8 cellular contexts compared by ENCODE assay signal in the genomic region with DNA sequence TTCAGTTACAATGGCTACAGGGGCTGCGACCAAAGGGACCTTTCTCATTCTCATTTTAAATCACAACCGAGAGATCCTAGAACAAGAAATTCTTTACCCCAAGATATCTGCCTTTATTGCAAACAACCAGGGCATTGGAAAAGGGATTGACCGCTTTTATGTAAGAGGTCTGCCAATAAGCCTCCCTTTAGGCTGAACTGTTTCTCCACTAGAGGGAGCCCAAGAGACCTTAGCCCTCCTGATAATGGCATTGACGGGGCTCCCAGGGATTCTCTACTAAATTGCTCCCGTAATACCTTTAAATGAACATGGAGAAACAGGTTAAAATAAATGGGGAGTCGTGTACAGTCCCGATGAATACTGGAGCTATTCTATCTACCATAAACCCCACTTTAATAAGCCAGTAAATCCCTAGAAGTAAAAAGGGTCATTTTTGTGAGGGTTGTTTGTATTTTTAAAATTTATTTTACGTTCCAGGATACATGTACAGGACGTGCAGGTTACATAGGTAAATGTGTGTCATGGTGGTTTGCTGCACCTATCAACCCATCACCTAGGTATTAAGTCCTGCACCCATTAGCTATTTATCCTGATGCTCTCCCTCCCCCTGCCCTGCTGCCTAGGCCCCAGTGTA. TPM values are rescaled to one million over a fixed set of nuclear protein-coding genes. Genes with fewer than 3 reads are reported as not detected.
DNase-seq lines count a peak whose midpoint lies in the region; ATAC-seq and TF ChIP-seq lines count a peak whose summit lies in the region.

No MANE protein-coding gene starts in this region.

- H3K27ac Mint-ChIP-seq in activated naive CD4-positive, alpha-beta T cell treated with anti-CD3 and anti-CD28 coated beads for 36 hours: no peak overlapping the region

- intact Hi-C loops in activated naive CD4-positive, alpha-beta T cell treated with anti-CD3 and anti-CD28 coated beads for 36 hours (cut with micrococcal nuclease): loop anchor here (1.0 to 10.0 kb wide), 4 partner anchors 241 to 450 kb away; no protein-coding TSS in a partner anchor
- intact Hi-C loops in sciatic nerve (cut with DNase I): no loop called here

- H3K4me1 Mint-ChIP-seq in activated naive CD4-positive, alpha-beta T cell treated with anti-CD3 and anti-CD28 coated beads for 36 hours (ENCODE audit: low read depth): no peaks in the 10 kb centered on the region

- peaks cover 4% of the 10 kb centered on the region for H3K27me3 ChIP-seq in cardiac muscle cell

- H3K4me3 ChIP-seq in cardiac muscle cell: no peak overlapping the region

- peaks cover 4% of the 10 kb centered on the region for H3K27me3 Mint-ChIP-seq in activated naive CD4-positive, alpha-beta T cell treated with anti-CD3 and anti-CD28 coated beads for 36 hours (ENCODE audit: low read depth)

- no peak overlapping the region for H3K27ac ChIP-seq in cardiac muscle cell

- peak; percentile 22 for DNase-seq in CMK (ENCODE audit: low read depth)
- peak; percentile 16 for DNase-seq in GM19238 (ENCODE audit: insufficient read length, low spot score)
- peak; percentile 49 for DNase-seq in HPDE6-E6E7 (ENCODE audit: extremely low spot score)
- DNase-seq in NCI-H82 (lab: John Stamatoyannopoulos, UW): peak; percentile 93
- peak; percentile 40 for DNase-seq in activated naive CD4-positive, alpha-beta T cell treated with anti-CD3 and anti-CD28 coated beads for 36 hours
- DNase-seq in cardiac muscle cell (ENCODE audit: low read depth in 1 of 2, low spot score in 1 of 2): peak; percentile 79 to 80
- DNase-seq in sciatic nerve (ENCODE audit: low spot score): no peak
- no peak for DNase-seq in kidney glomerular epithelial cell (lab: John Stamatoyannopoulos, UW)

- no peaks in the 10 kb centered on the region for H3K9me3 ChIP-seq in cardiac muscle cell (ENCODE audit: low read depth)

- no peaks in the 10 kb centered on the region for H3K4me1 ChIP-seq in cardiac muscle cell (ENCODE audit: low read depth)

- no peaks in the 10 kb centered on the region for H3K36me3 Mint-ChIP-seq in activated naive CD4-positive, alpha-beta T cell treated with anti-CD3 and anti-CD28 coated beads for 36 hours (ENCODE audit: low read depth)

- no peaks in the 10 kb centered on the region for H3K36me3 ChIP-seq in cardiac muscle cell

- TF ChIP-seq CTCF in cardiac muscle cell (IDR thresholded peaks at IDR 0.05; ENCODE audit: low read depth, low read length): peak; percentile 92

- H3K4me3 Mint-ChIP-seq in activated naive CD4-positive, alpha-beta T cell treated with anti-CD3 and anti-CD28 coated beads for 36 hours: no peak overlapping the region

- CTCF ChIA-PET in activated naive CD4-positive, alpha-beta T cell treated with anti-CD3 and anti-CD28 coated beads for 36 hours (lab: Charles Lee): interaction anchor here (0.7 to 5.5 kb wide), 15 partner anchors 7 to 1338 kb away, joined by 3 to 32 read pairs (median 5); no protein-coding TSS in a partner anchor

- ATAC-seq in sciatic nerve: peak; percentile 84

- no peaks in the 10 kb centered on the region for H3K9me3 Mint-ChIP-seq in activated naive CD4-positive, alpha-beta T cell treated with anti-CD3 and anti-CD28 coated beads for 36 hours

RNA-seq across cellular contexts. Expression of gene IGSF10, which starts 7.5 kb away (rescaled TPM):
- total RNA-seq in activated naive CD4-positive, alpha-beta T cell treated with anti-CD3 and anti-CD28 coated beads for 36 hours: not detected
- total RNA-seq in cardiac muscle cell (0.18 and 0.33 TPM in 2 replicates), sciatic nerve (1.2 TPM)
- polyA plus RNA-seq in cardiac muscle cell: 0.17 TPM in 1 of 2 replicates, not detected in the other

Comparison
In these comparisons a context has a peak if more than half of its experiments do, and no peak if none do; other contexts are left out.
1. DNase-seq: peak in CMK (single experiment), GM19238 (single experiment), HPDE6-E6E7 (single experiment), NCI-H82 (single experiment), activated naive CD4-positive, alpha-beta T cell treated with anti-CD3 and anti-CD28 coated beads for 36 hours (single experiment) and cardiac muscle cell (2 of 2); none in sciatic nerve (single experiment) and kidney glomerular epithelial cell (single experiment).